Comparison of ENCODE assay signal across 10 cellular contexts in genomic region chr12:93415723-93416464, GRCh38. TPM values are rescaled to one million over a fixed set of nuclear protein-coding genes. Genes with fewer than 3 reads are reported as not detected.
A peak's percentile ranks its signal among the peaks of the same experiment; 100 is the strongest.
DNase-seq lines count a peak whose midpoint lies in the region; ATAC-seq, FAIRE-seq and TF ChIP-seq lines count a peak whose summit lies in the region.
"Had no signal": no experiment of that assay in that cellular context is flagged by ENCODE, and none has a peak within 500 bp of the region (broad histone marks: within the 10 kb centered on the region; RNA-seq: fewer than 3 reads in every experiment).

No MANE protein-coding gene starts in this region.

- no peak for TF ChIP-seq CTCF in choroid plexus epithelial cell (conservative IDR thresholded peaks at IDR 0.05; ENCODE audit: low read depth, low read length)
- TF ChIP-seq CTCF in WERI-Rb-1 (IDR thresholded peaks at IDR 0.05; ENCODE audit: low read depth, low read length), result no peak

- H3K4me3 ChIP-seq in Karpas-422 (ENCODE audit: low read length) (no peak overlapping the region), choroid plexus epithelial cell (ENCODE audit: low read depth, low read length) (no peak overlapping the region), WERI-Rb-1 (ENCODE audit: low read depth, low read length) (no peak overlapping the region)

- H3K4me2 ChIP-seq in Karpas-422 (ENCODE audit: low read depth, low read length, poor library complexity, severe bottlenecking), result peak overlapping the region; percentile 3

- peaks cover 96% of the 10 kb centered on the region for H3K79me2 ChIP-seq in Karpas-422 (ENCODE audit: low read length)

- no peak for DNase-seq in GM18507 (ENCODE audit: extremely low spot score, insufficient read length, low read depth)
- DNase-seq in Karpas-422, result no peak
- DNase-seq in choroid plexus epithelial cell (ENCODE audit: low read depth), result peak; percentile 71
- peak; percentile 35 for DNase-seq in renal cortical epithelial cell (ENCODE audit: low read depth)
- no peak for DNase-seq in WERI-Rb-1
- no peak for DNase-seq in stimulated activated naive CD4-positive, alpha-beta T cell treated with Interleukin-2 at 50 U/mL for 16 hours (lab: John Stamatoyannopoulos, UW)
- no peak for DNase-seq in A172 (ENCODE audit: low spot score)
- DNase-seq: NCI-H526 had no signal

- ATAC-seq in HG03565 (IDR thresholded peaks at IDR 0.05; ENCODE audit: unreplicated experiment), result no peak

- H2AFZ ChIP-seq in Karpas-422 (ENCODE audit: low read length), result no peak overlapping the region

- no peaks in the 10 kb centered on the region for H3K27me3 ChIP-seq in Karpas-422 (ENCODE audit: low read length)
- H3K27me3 ChIP-seq in WERI-Rb-1 (ENCODE audit: insufficient read depth, low read depth, severe bottlenecking), result no peaks in the 10 kb centered on the region

- no peaks in the 10 kb centered on the region for H3K36me3 ChIP-seq in Karpas-422 (ENCODE audit: insufficient read depth, low read length)
- H3K36me3 ChIP-seq in WERI-Rb-1, result peaks cover 7% of the 10 kb centered on the region

- FAIRE-seq in GM18507 (lab: Jason Lieb, UNC), result peak; percentile 78
- FAIRE-seq: frontal cortex had no signal

- peaks cover 42% of the 10 kb centered on the region for H3K4me1 ChIP-seq in Karpas-422 (ENCODE audit: low read length)

- H3K9me2 ChIP-seq in Karpas-422 (replicated peaks; ENCODE audit: insufficient read depth, low read length), result no peaks in the 10 kb centered on the region

- H3K9ac ChIP-seq in Karpas-422 (ENCODE audit: low read length), result no peak overlapping the region

- no peaks in the 10 kb centered on the region for H3K9me3 ChIP-seq in Karpas-422 (ENCODE audit: low read length)
- H3K9me3 ChIP-seq in WERI-Rb-1 (ENCODE audit: severe bottlenecking), result no peaks in the 10 kb centered on the region

- H4K20me1 ChIP-seq in Karpas-422 (ENCODE audit: insufficient read depth, low read depth, low read length), result peaks cover 43% of the 10 kb centered on the region

- no peak overlapping the region for H3K27ac ChIP-seq in Karpas-422 (ENCODE audit: low read length)
- no peak overlapping the region for H3K27ac ChIP-seq in WERI-Rb-1

RNA-seq across cellular contexts. Expression of gene UBE2N, which starts 25.9 kb away (rescaled TPM):
- 100 and 124 TPM in 2 replicates for total RNA-seq in Karpas-422 (2014; rRNA removed; shearing (Covaris generic); ENCODE audit: low replicate concordance)
- 58.4 and 72.9 TPM in 2 replicates for total RNA-seq in renal cortical epithelial cell
- 89.7 and 96.3 TPM in 2 replicates for total RNA-seq in A172 (2014; rRNA removed; shearing (Covaris generic))

RNA-seq across cellular contexts. Expression of gene NUDT4, which starts 38.2 kb away (rescaled TPM):
- total RNA-seq in Karpas-422 (2014; rRNA removed; shearing (Covaris generic); ENCODE audit: low replicate concordance), result 12.1 and 21.0 TPM in 2 replicates
- 35.2 and 35.8 TPM in 2 replicates for total RNA-seq in renal cortical epithelial cell
- 25.6 and 26.3 TPM in 2 replicates for total RNA-seq in A172 (2014; rRNA removed; shearing (Covaris generic))

RNA-seq across cellular contexts. Expression of gene MRPL42, which starts 51.4 kb away (rescaled TPM):
- 39.2 and 131 TPM in 2 replicates for total RNA-seq in Karpas-422 (2014; rRNA removed; shearing (Covaris generic); ENCODE audit: low replicate concordance)
- 137 and 139 TPM in 2 replicates for total RNA-seq in renal cortical epithelial cell
- 148 and 172 TPM in 2 replicates for total RNA-seq in A172 (2014; rRNA removed; shearing (Covaris generic))

Comparison
In these comparisons a context has a peak if more than half of its experiments do, and no peak if none do; other contexts are left out.
1. DNase-seq: peak in choroid plexus epithelial cell (single experiment) and renal cortical epithelial cell (single experiment); none in GM18507 (single experiment), Karpas-422 (single experiment), WERI-Rb-1 (single experiment), stimulated activated naive CD4-positive, alpha-beta T cell treated with Interleukin-2 at 50 U/mL for 16 hours (single experiment) and A172 (single experiment).